7 cellular contexts compared by ENCODE assay signal in the genomic region with DNA sequence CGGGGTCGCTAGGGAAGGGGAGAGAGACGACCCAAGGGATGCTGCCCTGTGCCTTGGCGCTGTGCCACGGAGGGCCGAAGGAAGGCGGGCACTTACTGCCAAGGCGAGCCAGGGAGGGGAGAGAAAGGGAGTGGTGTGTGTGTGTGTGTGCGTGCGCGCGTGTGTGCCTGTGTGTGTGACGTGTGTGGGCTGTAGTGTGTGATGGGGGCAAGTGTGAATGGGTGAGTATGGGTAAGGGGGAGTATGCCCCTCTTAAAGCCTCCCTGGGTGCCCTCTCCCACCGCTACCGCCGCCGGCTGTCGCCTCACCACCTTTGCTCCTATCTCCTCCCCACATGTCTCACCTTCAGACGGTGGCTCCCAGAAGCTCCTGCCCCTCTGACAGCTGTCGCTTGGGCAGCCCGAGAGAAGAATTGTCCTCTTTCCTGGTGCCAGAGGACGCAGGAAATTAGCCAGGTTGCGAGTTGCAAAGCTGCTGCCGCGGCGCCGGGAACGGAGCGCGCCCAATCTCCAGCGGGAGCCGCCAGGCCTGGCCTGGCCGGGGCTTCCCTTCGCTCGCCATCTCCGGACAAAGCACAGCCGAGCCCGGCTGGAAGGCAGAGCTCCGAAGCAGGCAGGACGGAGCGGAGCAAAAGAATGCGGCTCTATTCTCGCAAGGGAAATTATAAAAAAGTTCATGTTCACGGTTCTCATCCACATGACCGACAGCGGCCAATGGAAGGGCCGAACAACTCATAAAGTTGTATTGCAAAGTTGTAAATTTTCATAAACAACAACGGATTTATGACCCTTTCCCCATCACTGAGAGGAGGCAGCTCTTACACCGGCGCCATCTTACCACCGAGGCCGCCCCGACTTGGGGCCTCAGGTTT. TPM values are rescaled to one million over a fixed set of nuclear protein-coding genes. Genes with fewer than 3 reads are reported as not detected.
A peak's percentile ranks its signal among the peaks of the same experiment; 100 is the strongest.
DNase-seq lines count a peak whose midpoint lies in the region; ATAC-seq and TF ChIP-seq lines count a peak whose summit lies in the region.

A gene (minus strand): TSS at position 639 of the 871 bp plus-strand sequence. CDS start 41,943 bp downstream, outside the sequence.

- H3K4me1 ChIP-seq in GM23248 (ENCODE audit: insufficient read depth), result peaks cover 37% of the 10 kb centered on the region
- peaks cover 20% of the 10 kb centered on the region for H3K4me1 ChIP-seq in Panc1 (ENCODE audit: control insufficient read depth, insufficient read depth, low read length)

- H2AFZ ChIP-seq in GM23248, result peak within 1 kb of the TSS; percentile 88

- CTCF ChIA-PET in Panc1 (lab: Charles Lee), result interaction anchor here (0.6 to 3.4 kb wide), 2 partner anchors 9 to 27 kb away, joined by 6 to 24 read pairs; no protein-coding TSS in a partner anchor

- H3K4me2 ChIP-seq in GM23248 (ENCODE audit: unreplicated experiment), result peak within 1 kb of the TSS; percentile 98

- H3K4me3 ChIP-seq in GM23248 (peak within 1 kb of the TSS; percentile 89), Panc1 (ENCODE audit: low read depth in 2 of 2, low read length in 2 of 2) (no peak within 1 kb of the TSS), epithelial cell of proximal tubule (ENCODE audit: low read depth, low read length) (peak within 1 kb of the TSS; percentile 75)

- DNase-seq in GM23248 (peak; percentile 89), Panc1 (ENCODE audit: low read depth, low spot score) (no peak), epithelial cell of proximal tubule (ENCODE audit: low read depth) (no peak), sciatic nerve (ENCODE audit: low spot score) (peak; percentile 82), cerebellum (ENCODE audit: low spot score) (no peak)
- DNase-seq in stimulated activated CD4-positive, alpha-beta T cell treated with anti-CD3 and anti-CD28 coated beads, Interleukin-4, amount 100 ng/mL, for 24 hours, result no peak

- TF ChIP-seq CTCF in Panc1 (IDR thresholded peaks at IDR 0.05), result no peak
- no peak for TF ChIP-seq CTCF in epithelial cell of proximal tubule (conservative IDR thresholded peaks at IDR 0.05; ENCODE audit: low read depth, low read length)

- H3K9me3 ChIP-seq in GM23248 (ENCODE audit: low read depth), result no peaks in the 10 kb centered on the region
- no peaks in the 10 kb centered on the region for H3K9me3 ChIP-seq in Panc1 (ENCODE audit: control insufficient read depth, insufficient read depth, low read depth, low read length)

- H4K20me1 ChIP-seq in GM23248 (ENCODE audit: insufficient read depth), result no peaks in the 10 kb centered on the region

- H3K9ac ChIP-seq in GM23248, result peak within 1 kb of the TSS; percentile 87

- intact Hi-C loops in Panc1 (cut with micrococcal nuclease; ENCODE audit: unreplicated experiment) (no loop called here), sciatic nerve (cut with DNase I) (loop anchor here (10.0 kb wide), 1 partner anchor 777 kb away; no protein-coding TSS in a partner anchor)

- 0 to 2% methylated on average over 49 to 53 of the region's 53 CpGs for WGBS in GM23248 (ENCODE audit: low coverage in 1 of 2, low lambda C conversion rate in 2 of 2, missing lambda C conversion rate in 2 of 2), 2 experiments

- peak within 1 kb of the TSS; percentile 86 for H3K27ac ChIP-seq in GM23248
- H3K27ac ChIP-seq in Panc1 (ENCODE audit: low read length), result peak within 1 kb of the TSS; percentile 89

- POLR2A ChIA-PET in Panc1 (lab: Charles Lee), result no interaction called here

- in situ Hi-C loops in GM23248 (cut with MboI), result loop anchor here (10.0 kb wide), 3 partner anchors 297 to 1287 kb away; no protein-coding TSS in a partner anchor
- in situ Hi-C loops in Panc1 (cut with HindIII; ENCODE audit: low pct_unique_long_range_greater_than_20kb, low sequenced_read_pairs), result no loop called here

- no peaks in the 10 kb centered on the region for H3K27me3 ChIP-seq in GM23248 (replicated peaks; ENCODE audit: insufficient read depth)
- H3K27me3 ChIP-seq in Panc1 (ENCODE audit: control insufficient read depth, insufficient read depth, low read length), result no peaks in the 10 kb centered on the region

- H3K9me2 ChIP-seq in GM23248 (ENCODE audit: insufficient read depth), result no peaks in the 10 kb centered on the region

- BruUV-seq in Panc1 (replicated peaks; lab: Mats Ljungman, UMichigan), result no TSS peak

- H3K36me3 ChIP-seq in GM23248 (ENCODE audit: low read depth) (no peaks in the 10 kb centered on the region), Panc1 (ENCODE audit: control insufficient read depth, insufficient read depth, low read length) (no peaks in the 10 kb centered on the region; the same call in 1 of the 2 replicates)

- peaks cover 86% of the 10 kb centered on the region for H3K79me2 ChIP-seq in GM23248 (ENCODE audit: insufficient read depth)

- H3F3A ChIP-seq in GM23248 (ENCODE audit: insufficient read depth), result peaks cover 29% of the 10 kb centered on the region

- ATAC-seq in Panc1, result no peak
- peak; percentile 61 for ATAC-seq in sciatic nerve
- no peak for ATAC-seq in HG02973 (IDR thresholded peaks at IDR 0.05; ENCODE audit: unreplicated experiment)

RNA-seq across cellular contexts. Expression of the gene that starts here (rescaled TPM):
- total RNA-seq in GM23248 (2014; rRNA removed; shearing (Covaris generic)), result 0.63 and 2.1 TPM in 2 replicates
- polyA plus RNA-seq in GM23248 (2016; fragmentation: Nextera tagmentation; extraction: Ambion mirVana), result 1.2 and 1.9 TPM in 2 replicates
- 30.2 TPM for total RNA-seq in Panc1 (2021; ENCODE audit: unreplicated experiment)
- polyA plus RNA-seq in Panc1 (2012; ENCODE audit: insufficient read length), result 16.4 TPM
- 14.4 and 33.2 TPM in 2 replicates for total RNA-seq in epithelial cell of proximal tubule
- 20.9 TPM for total RNA-seq in sciatic nerve
- not detected for total RNA-seq in cerebellum

Comparison
In these comparisons a context has a peak if more than half of its experiments do, and no peak if none do; other contexts are left out.
1. DNase-seq: peak in GM23248 (single experiment) and sciatic nerve (single experiment); none in Panc1 (single experiment), epithelial cell of proximal tubule (single experiment), stimulated activated CD4-positive, alpha-beta T cell treated with anti-CD3 and anti-CD28 coated beads, Interleukin-4, amount 100 ng/mL, for 24 hours (single experiment) and cerebellum (single experiment).
2. H3K4me3 ChIP-seq: peak in GM23248 (single experiment) and epithelial cell of proximal tubule (single experiment); none in Panc1 (0 of 2).